In the genomic region with DNA sequence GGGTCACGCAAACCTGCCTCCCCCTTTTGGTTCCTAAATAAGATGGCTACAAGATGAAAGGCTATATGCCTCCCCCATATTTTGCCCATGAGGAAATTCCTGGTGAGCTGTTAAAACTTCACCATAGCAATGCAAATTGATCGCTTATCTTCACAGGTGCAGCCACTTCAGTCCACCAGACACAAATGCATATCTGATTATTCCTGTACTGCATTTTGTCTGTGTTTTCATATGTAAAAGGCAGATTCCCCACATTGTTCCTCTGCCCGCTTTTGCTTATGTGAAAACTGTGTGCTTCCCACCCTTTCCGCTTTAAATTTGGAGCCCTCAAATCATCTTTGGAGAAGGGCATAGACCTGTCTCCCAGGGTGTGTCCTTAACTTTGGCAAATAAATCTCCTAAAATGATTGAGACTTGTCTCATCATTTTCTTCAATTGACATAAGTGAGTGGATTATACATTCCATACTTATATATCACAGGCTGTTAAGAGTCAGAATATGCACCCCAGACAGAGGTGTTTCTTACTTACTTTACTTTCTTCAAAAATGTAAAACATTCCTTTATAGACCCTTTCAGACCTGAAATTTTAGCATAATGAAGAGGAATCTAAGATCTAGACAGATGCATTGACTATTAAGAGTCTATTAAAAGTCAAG, we compare ENCODE assay signal across 28 cellular contexts.
"Had no signal": no experiment of that assay in that cellular context is flagged by ENCODE, and none has a peak within 500 bp of the region (broad histone marks: within the 10 kb centered on the region; RNA-seq: fewer than 3 reads in every experiment).

No MANE protein-coding gene starts in this region.

- H3K27ac Mint-ChIP-seq: activated CD4-positive, alpha-beta memory T cell treated with anti-CD3 and anti-CD28 coated beads, Interleukin-2, amount 10 ng/mL, durations not matched to agents 7 days and 5 days; activated naive CD4-positive, alpha-beta T cell treated with anti-CD3 and anti-CD28 coated beads, Interleukin-2, amount 50 U/mL, for 24 hours; activated naive CD8-positive, alpha-beta T cell treated with anti-CD3 and anti-CD28 coated beads, Interleukin-2, amount 50 U/mL, for 24 hours; activated T-cell treated with anti-CD3 and anti-CD28 coated beads, Interleukin-2, amount 50 U/mL, for 24 hours; activated T-helper 17 cell treated with anti-CD3 and anti-CD28 coated beads, Interleukin-2, amount 50 U/mL, for 72 hours; effector memory CD8-positive, alpha-beta T cell; natural killer cell treated with Interleukin-12 subunit alpha and Interleukin-12 subunit beta and Interleukin-15 and Interleukin-18, amount 100 ng/mL, for 72 hours; T-helper 1 cell treated with Interleukin-12 subunit alpha and Interleukin-12 subunit beta and Interleukin-4 antibody, amounts not matched to agents 30 μg/mL and 1 μg/mL, for 36 hours had no signal

- ATAC-seq: activated CD4-positive, CD25-positive, alpha-beta regulatory T cell treated with anti-CD3 and anti-CD28 coated beads, Interleukin-2, amount 50 U/mL, for 24 hours; activated naive CD8-positive, alpha-beta T cell treated with anti-CD3 and anti-CD28 coated beads, Interleukin-2, amount 50 U/mL, for 24 hours; activated T-helper 17 cell treated with anti-CD3 and anti-CD28 coated beads, Interleukin-2, amount 50 U/mL, for 72 hours; effector memory CD8-positive, alpha-beta T cell; mucosa of descending colon; right cardiac atrium; upper lobe of right lung had no signal

- H3K9me3 ChIP-seq: esophagus muscularis mucosa, left ventricle myocardium inferior, mucosa of descending colon, spleen, suprapubic skin, tibial artery, upper lobe of right lung had no signal

- H3K9me3 Mint-ChIP-seq: activated CD4-positive, alpha-beta memory T cell treated with anti-CD3 and anti-CD28 coated beads, Interleukin-2, amount 10 ng/mL, durations not matched to agents 7 days and 5 days; activated naive CD4-positive, alpha-beta T cell treated with anti-CD3 and anti-CD28 coated beads, Interleukin-2, amount 50 U/mL, for 24 hours; activated naive CD8-positive, alpha-beta T cell treated with anti-CD3 and anti-CD28 coated beads, Interleukin-2, amount 50 U/mL, for 24 hours; activated T-cell treated with anti-CD3 and anti-CD28 coated beads, Interleukin-2, amount 50 U/mL, for 24 hours; activated T-helper 17 cell treated with anti-CD3 and anti-CD28 coated beads, Interleukin-2, amount 50 U/mL, for 72 hours; central memory CD8-positive, alpha-beta T cell; effector memory CD8-positive, alpha-beta T cell; natural killer cell treated with Interleukin-12 subunit alpha and Interleukin-12 subunit beta and Interleukin-15 and Interleukin-18, amount 100 ng/mL, for 72 hours; T-helper 1 cell treated with Interleukin-12 subunit alpha and Interleukin-12 subunit beta and Interleukin-4 antibody, amounts not matched to agents 30 μg/mL and 1 μg/mL, for 36 hours had no signal

- H3K36me3 ChIP-seq: esophagus muscularis mucosa, left ventricle myocardium inferior, spleen, suprapubic skin, tibial artery, upper lobe of right lung had no signal

- H3K4me1 Mint-ChIP-seq: activated CD4-positive, alpha-beta memory T cell treated with anti-CD3 and anti-CD28 coated beads, Interleukin-2, amount 10 ng/mL, durations not matched to agents 7 days and 5 days; activated naive CD8-positive, alpha-beta T cell treated with anti-CD3 and anti-CD28 coated beads, Interleukin-2, amount 50 U/mL, for 24 hours; activated T-helper 17 cell treated with anti-CD3 and anti-CD28 coated beads, Interleukin-2, amount 50 U/mL, for 72 hours; central memory CD8-positive, alpha-beta T cell had no signal

- H3K36me3 Mint-ChIP-seq: activated naive CD4-positive, alpha-beta T cell treated with anti-CD3 and anti-CD28 coated beads, Interleukin-2, amount 50 U/mL, for 24 hours; natural killer cell treated with Interleukin-12 subunit alpha and Interleukin-12 subunit beta and Interleukin-15 and Interleukin-18, amount 100 ng/mL, for 72 hours had no signal

- H3K4me1 ChIP-seq: esophagus muscularis mucosa, left ventricle myocardium inferior, spleen, suprapubic skin, tibial artery, upper lobe of right lung had no signal

- H3K4me3 Mint-ChIP-seq: activated CD4-positive, alpha-beta memory T cell treated with anti-CD3 and anti-CD28 coated beads, Interleukin-2, amount 10 ng/mL, durations not matched to agents 7 days and 5 days; activated naive CD4-positive, alpha-beta T cell treated with anti-CD3 and anti-CD28 coated beads, Interleukin-2, amount 50 U/mL, for 24 hours; activated naive CD8-positive, alpha-beta T cell treated with anti-CD3 and anti-CD28 coated beads, Interleukin-2, amount 50 U/mL, for 24 hours; activated T-cell treated with anti-CD3 and anti-CD28 coated beads, Interleukin-2, amount 50 U/mL, for 24 hours; activated T-helper 17 cell treated with anti-CD3 and anti-CD28 coated beads, Interleukin-2, amount 50 U/mL, for 72 hours; central memory CD8-positive, alpha-beta T cell; effector memory CD8-positive, alpha-beta T cell; natural killer cell treated with Interleukin-12 subunit alpha and Interleukin-12 subunit beta and Interleukin-15 and Interleukin-18, amount 100 ng/mL, for 72 hours; T-helper 1 cell treated with Interleukin-12 subunit alpha and Interleukin-12 subunit beta and Interleukin-4 antibody, amounts not matched to agents 30 μg/mL and 1 μg/mL, for 36 hours had no signal

- H3K27me3 Mint-ChIP-seq: activated CD4-positive, alpha-beta memory T cell treated with anti-CD3 and anti-CD28 coated beads, Interleukin-2, amount 10 ng/mL, durations not matched to agents 7 days and 5 days; activated naive CD4-positive, alpha-beta T cell treated with anti-CD3 and anti-CD28 coated beads, Interleukin-2, amount 50 U/mL, for 24 hours; activated naive CD8-positive, alpha-beta T cell treated with anti-CD3 and anti-CD28 coated beads, Interleukin-2, amount 50 U/mL, for 24 hours; activated T-cell treated with anti-CD3 and anti-CD28 coated beads, Interleukin-2, amount 50 U/mL, for 24 hours; activated T-helper 17 cell treated with anti-CD3 and anti-CD28 coated beads, Interleukin-2, amount 50 U/mL, for 72 hours; central memory CD8-positive, alpha-beta T cell; effector memory CD8-positive, alpha-beta T cell; natural killer cell treated with Interleukin-12 subunit alpha and Interleukin-12 subunit beta and Interleukin-15 and Interleukin-18, amount 100 ng/mL, for 72 hours had no signal

- H3K4me3 ChIP-seq: dorsolateral prefrontal cortex, esophagus muscularis mucosa, left ventricle myocardium inferior, lung, mucosa of descending colon, spleen, suprapubic skin, tibial artery, upper lobe of right lung had no signal

- H3K27me3 ChIP-seq: dorsolateral prefrontal cortex, esophagus muscularis mucosa, spleen, suprapubic skin, tibial artery, upper lobe of right lung had no signal

- DNase-seq: activated CD4-positive, alpha-beta memory T cell treated with anti-CD3 and anti-CD28 coated beads, Interleukin-2, amount 10 ng/mL, durations not matched to agents 7 days and 5 days; activated CD4-positive, alpha-beta T cell treated with anti-CD3 and anti-CD28 coated beads for 48 hours; activated CD8-positive, alpha-beta memory T cell treated with anti-CD3 and anti-CD28 coated beads, Interleukin-2, amount 50 U/mL, for 48 hours; activated naive CD8-positive, alpha-beta T cell treated with anti-CD3 and anti-CD28 coated beads, Interleukin-2, amount 50 U/mL, for 24 hours; activated T-cell treated with anti-CD3 and anti-CD28 coated beads, Interleukin-2, amount 50 U/mL, for 24 hours; amygdala; dorsolateral prefrontal cortex; effector memory CD8-positive, alpha-beta T cell; foreskin melanocyte; left ventricle myocardium inferior; mucosa of descending colon; right cardiac atrium; spleen; stimulated activated naive CD4-positive, alpha-beta T cell; SW 1271; T-helper 9 cell; tibial artery; upper lobe of right lung had no signal

- H3K27ac ChIP-seq: dorsolateral prefrontal cortex, esophagus muscularis mucosa, left ventricle myocardium inferior, spleen, suprapubic skin, tibial artery, upper lobe of right lung, VCaP had no signal
